In genomic region chr15:26178821-26179220, GRCh38 we compare ENCODE assay signal across 1 cellular context.
TF ChIP-seq lines count a peak whose summit lies in the region.

No MANE protein-coding gene starts in this region.

TF ChIP-seq in WTC11, 78 proteins besides CTCF, POLR2A, EP300 and RAD21 (continued from another document):
- TF ChIP-seq HMGXB4 (CRISPR knock-in tag; IDR thresholded peaks at IDR 0.05) (no peak), MXD4 (CRISPR knock-in tag; IDR thresholded peaks at IDR 0.05; ENCODE audit: borderline replicate concordance) (no peak), OVOL2 (CRISPR knock-in tag; IDR thresholded peaks at IDR 0.05; ENCODE audit: borderline replicate concordance) (no peak), ZNF396 (CRISPR knock-in tag; IDR thresholded peaks at IDR 0.05; ENCODE audit: borderline replicate concordance) (no peak), FOXK1 (CRISPR knock-in tag; IDR thresholded peaks at IDR 0.05) (no peak), E2F4 (CRISPR knock-in tag; IDR thresholded peaks at IDR 0.05; ENCODE audit: borderline replicate concordance, low read depth) (no peak), ZNF423 (CRISPR knock-in tag; IDR thresholded peaks at IDR 0.05) (no peak), CREB1 (CRISPR knock-in tag; IDR thresholded peaks at IDR 0.05) (no peak), EMX1 (CRISPR knock-in tag; IDR thresholded peaks at IDR 0.05) (no peak), NFYB (CRISPR knock-in tag; conservative IDR thresholded peaks at IDR 0.05; ENCODE audit: low read depth) (no peak), ERG (CRISPR knock-in tag; IDR thresholded peaks at IDR 0.05) (no peak), SMAD4 (CRISPR knock-in tag; IDR thresholded peaks at IDR 0.05) (no peak)
- TF ChIP-seq, protein P1, sequence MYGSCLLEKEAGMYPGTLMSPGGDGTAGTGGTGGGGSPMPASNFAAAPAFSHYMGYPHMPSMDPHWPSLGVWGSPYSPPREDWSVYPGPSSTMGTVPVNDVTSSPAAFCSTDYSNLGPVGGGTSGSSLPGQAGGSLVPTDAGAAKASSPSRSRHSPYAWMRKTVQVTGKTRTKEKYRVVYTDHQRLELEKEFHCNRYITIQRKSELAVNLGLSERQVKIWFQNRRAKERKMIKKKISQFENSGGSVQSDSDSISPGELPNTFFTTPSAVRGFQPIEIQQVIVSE (CRISPR knock-in tag; IDR thresholded peaks at IDR 0.05; ENCODE audit: borderline replicate concordance), result no peak
